20 cellular contexts compared by ENCODE assay signal in the genomic region with DNA sequence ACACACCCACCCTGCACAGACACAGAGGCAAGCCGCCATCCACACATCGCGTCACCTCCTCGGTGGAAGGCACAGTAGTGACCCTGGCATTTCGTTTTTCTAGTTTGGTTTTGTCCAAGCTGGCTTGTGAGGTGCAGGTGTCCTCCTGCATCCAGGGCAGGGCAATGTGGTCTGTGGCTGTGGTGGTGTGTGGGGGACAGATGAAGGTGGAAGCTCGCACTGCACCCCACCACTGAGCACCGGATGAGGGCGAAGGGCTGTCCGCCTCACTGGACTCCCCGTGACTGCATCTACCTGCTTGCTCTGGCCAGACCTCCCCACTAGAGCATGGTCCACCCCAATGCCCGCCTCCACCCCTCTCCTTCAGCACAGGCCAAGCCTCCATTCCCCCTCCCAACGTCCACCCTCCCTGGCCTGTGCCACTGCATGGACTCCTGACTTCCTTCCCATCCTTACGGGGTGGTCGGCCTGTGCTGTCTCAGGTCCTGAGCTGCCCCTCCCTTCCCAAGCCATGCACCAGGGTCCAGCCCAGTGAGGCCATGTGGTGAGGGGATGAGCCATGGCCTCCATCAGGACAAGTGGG.
"Had no signal": no experiment of that assay in that cellular context is flagged by ENCODE, and none has a peak within 500 bp of the region (broad histone marks: within the 10 kb centered on the region; RNA-seq: fewer than 3 reads in every experiment).

No MANE protein-coding gene starts in this region.

- H3K36me3 Mint-ChIP-seq: memory B cell; naive thymus-derived CD8-positive, alpha-beta T cell had no signal

- H3K36me3 ChIP-seq: colonic mucosa, esophagus muscularis mucosa, left lung, right atrium auricular region had no signal

- H3K27ac ChIP-seq: colonic mucosa, esophagus muscularis mucosa, left lung, testis had no signal

- FAIRE-seq: kidney, small intestine had no signal

- ATAC-seq: mucosa of descending colon; naive thymus-derived CD8-positive, alpha-beta T cell; stimulated activated naive CD8-positive, alpha-beta T cell treated with anti-CD3 and anti-CD28 coated beads, Interleukin-15, Interleukin-2, amounts not matched to agents 100 U/mL and 50 U/mL, for 24 hours had no signal

- H3K9me3 Mint-ChIP-seq: activated T-helper 2 cell treated with anti-CD3 and anti-CD28 coated beads, Interferon-gamma antibody, Interleukin-2, Interleukin-4, amounts not matched to agents 10 μg/mL and 5 μg/mL and 100 μg/mL, durations not matched to agents 14 hours and 24 hours and 36 hours; memory B cell; naive thymus-derived CD8-positive, alpha-beta T cell had no signal

- H3K9me3 ChIP-seq: colonic mucosa, esophagus muscularis mucosa, left lung, mucosa of descending colon, right atrium auricular region, testis had no signal

- H3K27ac Mint-ChIP-seq: activated T-helper 2 cell treated with anti-CD3 and anti-CD28 coated beads, Interferon-gamma antibody, Interleukin-2, Interleukin-4, amounts not matched to agents 10 μg/mL and 5 μg/mL and 100 μg/mL, durations not matched to agents 14 hours and 24 hours and 36 hours; memory B cell; naive thymus-derived CD8-positive, alpha-beta T cell; progenitor cell of endocrine pancreas had no signal

- H3K4me3 ChIP-seq: colonic mucosa, esophagus muscularis mucosa, left lung, mucosa of descending colon, right atrium auricular region, testis had no signal

- DNase-seq: activated CD4-positive, alpha-beta T cell treated with anti-CD3 and anti-CD28 coated beads for 1 hour; activated CD4-positive, alpha-beta T cell treated with anti-CD3 and anti-CD28 coated beads, Interleukin-2, amount 50 U/mL, for 4 hours; activated naive CD4-positive, alpha-beta T cell treated with anti-CD3 and anti-CD28 coated beads, Interleukin-2, amount 50 U/mL, for 16 hours; activated T-cell treated with anti-CD3 and anti-CD28 coated beads for 4 hours; colonic mucosa; hippocampal formation; kidney; naive thymus-derived CD8-positive, alpha-beta T cell; small intestine; stimulated activated CD4-positive, alpha-beta T cell treated with anti-CD3 and anti-CD28 coated beads, Interleukin-4, amount 100 ng/mL, for 4 hours; stimulated activated CD8-positive, alpha-beta memory T cell treated with anti-CD3 and anti-CD28 coated beads, Interleukin-4, amount 100 ng/mL, for 48 hours; stimulated activated naive CD8-positive, alpha-beta T cell treated with anti-CD3 and anti-CD28 coated beads, Interleukin-15, Interleukin-2, amounts not matched to agents 100 U/mL and 50 U/mL, for 24 hours; testis had no signal

- H3K27me3 ChIP-seq: colonic mucosa, right atrium auricular region, testis had no signal

- H3K4me3 Mint-ChIP-seq: memory B cell; naive thymus-derived CD8-positive, alpha-beta T cell had no signal
